1 cellular context compared by ENCODE assay signal in the genomic region with DNA sequence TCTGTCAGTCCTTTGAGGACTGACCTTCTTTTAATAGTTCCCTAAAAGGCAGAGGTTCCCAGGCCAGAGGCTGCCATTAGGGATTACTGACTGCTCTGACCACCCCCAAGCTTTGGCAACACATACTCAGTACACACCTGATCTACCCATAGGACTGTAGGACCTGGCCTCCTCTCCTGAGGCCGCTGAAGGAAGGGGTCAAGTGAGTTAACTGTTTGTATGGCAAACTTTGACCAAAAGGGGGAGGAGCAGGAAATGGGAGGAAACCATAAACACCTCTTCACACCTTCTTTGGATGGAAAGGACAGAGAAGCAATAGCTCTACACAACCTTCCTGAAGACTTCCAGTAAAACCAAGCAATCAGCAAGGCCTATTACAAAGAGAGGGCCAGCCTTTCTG.
TF ChIP-seq lines count a peak whose summit lies in the region.

No MANE protein-coding gene starts in this region.

TF ChIP-seq in HEK293, 187 proteins besides CTCF, POLR2A, EP300 and RAD21 (continued from another document):
- TF ChIP-seq ZSCAN16 (tag by site-specific recombination; IDR thresholded peaks at IDR 0.05) (no peak), WT1 (tag by site-specific recombination; IDR thresholded peaks at IDR 0.05) (0 out of 2 replicates have a peak, but pooled peaks have one; percentile 28), ZNF555 (tag by site-specific recombination; conservative IDR thresholded peaks at IDR 0.05) (no peak), SETDB1 (IDR thresholded peaks at IDR 0.05; ENCODE audit: insufficient read length, low read length) (no peak), GLIS2 (tag by site-specific recombination; IDR thresholded peaks at IDR 0.05) (no peak), ZFHX2 (tag by site-specific recombination; conservative IDR thresholded peaks at IDR 0.05) (no peak)
- TF ChIP-seq, protein P1, sequence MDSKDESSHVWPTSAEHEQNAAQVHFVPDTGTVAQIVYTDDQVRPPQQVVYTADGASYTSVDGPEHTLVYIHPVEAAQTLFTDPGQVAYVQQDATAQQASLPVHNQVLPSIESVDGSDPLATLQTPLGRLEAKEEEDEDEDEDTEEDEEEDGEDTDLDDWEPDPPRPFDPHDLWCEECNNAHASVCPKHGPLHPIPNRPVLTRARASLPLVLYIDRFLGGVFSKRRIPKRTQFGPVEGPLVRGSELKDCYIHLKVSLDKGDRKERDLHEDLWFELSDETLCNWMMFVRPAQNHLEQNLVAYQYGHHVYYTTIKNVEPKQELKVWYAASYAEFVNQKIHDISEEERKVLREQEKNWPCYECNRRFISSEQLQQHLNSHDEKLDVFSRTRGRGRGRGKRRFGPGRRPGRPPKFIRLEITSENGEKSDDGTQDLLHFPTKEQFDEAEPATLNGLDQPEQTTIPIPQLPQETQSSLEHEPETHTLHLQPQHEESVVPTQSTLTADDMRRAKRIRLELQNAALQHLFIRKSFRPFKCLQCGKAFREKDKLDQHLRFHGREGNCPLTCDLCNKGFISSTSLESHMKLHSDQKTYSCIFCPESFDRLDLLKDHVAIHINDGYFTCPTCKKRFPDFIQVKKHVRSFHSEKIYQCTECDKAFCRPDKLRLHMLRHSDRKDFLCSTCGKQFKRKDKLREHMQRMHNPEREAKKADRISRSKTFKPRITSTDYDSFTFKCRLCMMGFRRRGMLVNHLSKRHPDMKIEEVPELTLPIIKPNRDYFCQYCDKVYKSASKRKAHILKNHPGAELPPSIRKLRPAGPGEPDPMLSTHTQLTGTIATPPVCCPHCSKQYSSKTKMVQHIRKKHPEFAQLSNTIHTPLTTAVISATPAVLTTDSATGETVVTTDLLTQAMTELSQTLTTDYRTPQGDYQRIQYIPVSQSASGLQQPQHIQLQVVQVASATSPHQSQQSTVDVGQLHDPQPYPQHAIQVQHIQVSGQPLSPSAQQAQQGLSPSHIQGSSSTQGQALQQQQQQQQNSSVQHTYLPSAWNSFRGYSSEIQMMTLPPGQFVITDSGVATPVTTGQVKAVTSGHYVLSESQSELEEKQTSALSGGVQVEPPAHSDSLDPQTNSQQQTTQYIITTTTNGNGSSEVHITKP (tag by site-specific recombination; IDR thresholded peaks at IDR 0.05), result peak; percentile 67
